In genomic region chr12:42766754-42767153, GRCh38 we compare ENCODE assay signal across 24 cellular contexts.
"Had no signal": no experiment of that assay in that cellular context is flagged by ENCODE, and none has a peak within 500 bp of the region (broad histone marks: within the 10 kb centered on the region; RNA-seq: fewer than 3 reads in every experiment).

No MANE protein-coding gene starts in this region.

- H3K9me3 Mint-ChIP-seq: activated B cell treated with CpG ODN at 0.5 μM for 24 hours; T-helper 2 cell treated with Interferon-gamma antibody and Interleukin-4, amounts not matched to agents 5 μg/mL and 100 μg/mL, for 36 hours had no signal

- H3K4me1 Mint-ChIP-seq: activated B cell treated with CpG ODN at 0.5 μM for 24 hours; activated CD8-positive, alpha-beta memory T cell treated with anti-CD3 and anti-CD28 coated beads, Interleukin-2, amount 10 ng/mL, durations not matched to agents 7 days and 5 days; stimulated activated memory B cell treated with anti-CD40 and anti-IgM and Interleukin-4, amounts not matched to agents 10 μg/mL and 1 μg/mL and 100 μg/mL, for 72 hours had no signal

- H3K36me3 Mint-ChIP-seq: activated CD8-positive, alpha-beta memory T cell treated with anti-CD3 and anti-CD28 coated beads, Interleukin-2, amount 10 ng/mL, durations not matched to agents 7 days and 5 days; activated naive CD4-positive, alpha-beta T cell treated with anti-CD3 and anti-CD28 coated beads, Interleukin-2, amount 50 U/mL, for 72 hours; naive thymus-derived CD4-positive, alpha-beta T cell; stimulated activated memory B cell treated with anti-CD40 and anti-IgM and Interleukin-4, amounts not matched to agents 10 μg/mL and 1 μg/mL and 100 μg/mL, for 72 hours had no signal

- H3K27ac Mint-ChIP-seq: activated B cell treated with CpG ODN at 0.5 μM for 24 hours; activated CD8-positive, alpha-beta memory T cell treated with anti-CD3 and anti-CD28 coated beads, Interleukin-2, amount 10 ng/mL, durations not matched to agents 7 days and 5 days; activated CD8-positive, alpha-beta T cell treated with anti-CD3 and anti-CD28 coated beads, Interleukin-2, amount 10 ng/mL, durations not matched to agents 7 days and 5 days; activated naive CD4-positive, alpha-beta T cell treated with anti-CD3 and anti-CD28 coated beads, Interleukin-2, amount 50 U/mL, for 72 hours; mesothelial cell of epicardium; naive thymus-derived CD4-positive, alpha-beta T cell; stimulated activated memory B cell treated with anti-CD40 and anti-IgM and Interleukin-4, amounts not matched to agents 10 μg/mL and 1 μg/mL and 100 μg/mL, for 72 hours; T-helper 2 cell treated with Interferon-gamma antibody and Interleukin-4, amounts not matched to agents 5 μg/mL and 100 μg/mL, for 36 hours had no signal

- ATAC-seq: activated CD8-positive, alpha-beta memory T cell treated with anti-CD3 and anti-CD28 coated beads, Interleukin-2, amount 10 ng/mL, durations not matched to agents 7 days and 5 days; activated CD8-positive, alpha-beta T cell treated with anti-CD3 and anti-CD28 coated beads, Interleukin-2, amount 10 ng/mL, durations not matched to agents 7 days and 5 days; activated naive CD4-positive, alpha-beta T cell treated with anti-CD3 and anti-CD28 coated beads, Interleukin-2, amount 50 U/mL, for 72 hours; gastrocnemius medialis; left cardiac atrium; left ventricle myocardium superior; naive thymus-derived CD4-positive, alpha-beta T cell; psoas muscle; stimulated activated memory B cell treated with anti-CD40 and anti-IgM and Interleukin-4, amounts not matched to agents 10 μg/mL and 1 μg/mL and 100 μg/mL, for 72 hours; upper lobe of right lung had no signal

- H3K4me3 Mint-ChIP-seq: activated B cell treated with CpG ODN at 0.5 μM for 24 hours; activated CD8-positive, alpha-beta memory T cell treated with anti-CD3 and anti-CD28 coated beads, Interleukin-2, amount 10 ng/mL, durations not matched to agents 7 days and 5 days; activated CD8-positive, alpha-beta T cell treated with anti-CD3 and anti-CD28 coated beads, Interleukin-2, amount 10 ng/mL, durations not matched to agents 7 days and 5 days; mesothelial cell of epicardium; naive thymus-derived CD4-positive, alpha-beta T cell; stimulated activated memory B cell treated with anti-CD40 and anti-IgM and Interleukin-4, amounts not matched to agents 10 μg/mL and 1 μg/mL and 100 μg/mL, for 72 hours; T-helper 2 cell treated with Interferon-gamma antibody and Interleukin-4, amounts not matched to agents 5 μg/mL and 100 μg/mL, for 36 hours had no signal

- H3K27me3 Mint-ChIP-seq: activated B cell treated with CpG ODN at 0.5 μM for 24 hours; activated CD8-positive, alpha-beta memory T cell treated with anti-CD3 and anti-CD28 coated beads, Interleukin-2, amount 10 ng/mL, durations not matched to agents 7 days and 5 days had no signal

- DNase-seq: activated B cell treated with CpG ODN at 0.5 μM for 24 hours; activated CD8-positive, alpha-beta memory T cell treated with anti-CD3 and anti-CD28 coated beads, Interleukin-2, amount 10 ng/mL, durations not matched to agents 7 days and 5 days; activated CD8-positive, alpha-beta T cell treated with anti-CD3 and anti-CD28 coated beads, Interleukin-2, amount 10 ng/mL, durations not matched to agents 7 days and 5 days; activated naive CD4-positive, alpha-beta T cell; activated T-cell treated with anti-CD3 and anti-CD28 coated beads, Interleukin-2, amount 50 U/mL, for 48 hours; anterior cingulate cortex; effector CD8-positive, alpha-beta T cell; gastrocnemius medialis; glutamatergic neuron; left cardiac atrium; left ventricle myocardium superior; mammary epithelial cell; naive thymus-derived CD4-positive, alpha-beta T cell; ovary; psoas muscle; stimulated activated CD4-positive, alpha-beta T cell treated with anti-CD3 and anti-CD28 coated beads, Interleukin-1b, Interleukin-23, amount 100 ng/mL, for 48 hours; stimulated activated CD4-positive, alpha-beta T cell treated with anti-CD3 and anti-CD28 coated beads, Interleukin-4, amount 100 ng/mL, for 4 hours; stimulated activated CD8-positive, alpha-beta memory T cell treated with anti-CD3 and anti-CD28 coated beads, Interleukin-4, amount 100 ng/mL, for 48 hours; tibial artery; upper lobe of right lung had no signal
